ENCODE assay signal across 2 cellular contexts in genomic region chr13:24923305-24923640, GRCh38.
TF ChIP-seq lines count a peak whose summit lies in the region.

No MANE protein-coding gene starts in this region.

TF ChIP-seq in HCT116, 20 proteins besides CTCF, POLR2A, EP300 and RAD21:
- TF ChIP-seq REST (IDR thresholded peaks at IDR 0.05; ENCODE audit: low read depth) (no peak), ELF1 (IDR thresholded peaks at IDR 0.05; ENCODE audit: borderline replicate concordance, low read depth) (no peak), JUND (IDR thresholded peaks at IDR 0.05) (no peak), ZFX (IDR thresholded peaks at IDR 0.05) (no peak), MAX (IDR thresholded peaks at IDR 0.05) (no peak; the same call in 1 of the 2 replicates), ZNF274 (IDR thresholded peaks at IDR 0.05; ENCODE audit: low read depth, low read length) (no peak), CBX3 (IDR thresholded peaks at IDR 0.05; ENCODE audit: low read depth) (no peak), CEBPB (IDR thresholded peaks at IDR 0.05; ENCODE audit: low read depth) (no peak), YY1 (IDR thresholded peaks at IDR 0.05; ENCODE audit: extremely low read depth, insufficient replicate concordance, low read depth, low read length) (no peak), POLR2AphosphoS5 (IDR thresholded peaks at IDR 0.05; ENCODE audit: low read depth, low read length) (no peak)

TF ChIP-seq in GM12878, 131 proteins besides CTCF, POLR2A, EP300 and RAD21 (continued from another document and continues in another):
- peak in 1 of 2 experiments; percentile 38; a peak in 1 of 4 replicates for TF ChIP-seq CEBPB (IDR thresholded peaks at IDR 0.05; ENCODE audit: borderline replicate concordance in 1 of 2, low read depth in 2 of 2, low read length in 2 of 2)
- TF ChIP-seq MYB (IDR thresholded peaks at IDR 0.05; ENCODE audit: borderline replicate concordance, low read depth, low read length), result no peak
- no peak for TF ChIP-seq EED (IDR thresholded peaks at IDR 0.05; ENCODE audit: low read depth)
- TF ChIP-seq ZBTB40 (IDR thresholded peaks at IDR 0.05; ENCODE audit: borderline replicate concordance), result no peak
- TF ChIP-seq IRF4 (IDR thresholded peaks at IDR 0.05; ENCODE audit: low read depth, low read length), result no peak
- TF ChIP-seq TBL1XR1 (IDR thresholded peaks at IDR 0.05; ENCODE audit: low read depth, low read length), result peak; percentile 56; the same call in 1 of the 2 replicates
- 0 out of 2 replicates have a peak, but pooled peaks have one; percentile 71 for TF ChIP-seq MTA3 (IDR thresholded peaks at IDR 0.05; ENCODE audit: borderline replicate concordance, low read length)
- no peak for TF ChIP-seq PAX5 (IDR thresholded peaks at IDR 0.05; ENCODE audit: borderline replicate concordance, low read depth, low read length)
- peak; percentile 28 to 47; a peak in 2 of 4 replicates for TF ChIP-seq IKZF2 (IDR thresholded peaks at IDR 0.05)
- peak; percentile 99 for TF ChIP-seq MEF2A (IDR thresholded peaks at IDR 0.05; ENCODE audit: insufficient read depth, low read depth, low read length)
- peak; percentile 73; the same call in 1 of the 2 replicates for TF ChIP-seq STAT3 (IDR thresholded peaks at IDR 0.05; ENCODE audit: low read depth, low read length)
- TF ChIP-seq BHLHE40 (IDR thresholded peaks at IDR 0.05; ENCODE audit: borderline replicate concordance in 1 of 2, low read depth in 2 of 2, low read length in 1 of 2), result peak in 1 of 2 experiments; percentile 47; a peak in 1 of 4 replicates
- peak; percentile 41; the same call in 1 of the 2 replicates for TF ChIP-seq RELB (IDR thresholded peaks at IDR 0.05; ENCODE audit: low read depth)
- no peak; the same call in 1 of the 2 replicates for TF ChIP-seq ZNF384 (IDR thresholded peaks at IDR 0.05; ENCODE audit: borderline replicate concordance, low read depth, low read length)
- TF ChIP-seq MXI1 (IDR thresholded peaks at IDR 0.05; ENCODE audit: low read depth, low read length), result peak; percentile 42; the same call in 1 of the 2 replicates
- TF ChIP-seq MAX (IDR thresholded peaks at IDR 0.05; ENCODE audit: low read depth, low read length), result no peak
- TF ChIP-seq IRF3 (IDR thresholded peaks at IDR 0.05), result no peak
- no peak for TF ChIP-seq SP1 (IDR thresholded peaks at IDR 0.05; ENCODE audit: low read depth, low read length)
- peak; percentile 85 for TF ChIP-seq ZBED1 (IDR thresholded peaks at IDR 0.05; ENCODE audit: borderline replicate concordance)
- TF ChIP-seq SMAD1 (IDR thresholded peaks at IDR 0.05; ENCODE audit: low read depth, partially characterized antibody), result peak; percentile 11
- no peak for TF ChIP-seq REST (IDR thresholded peaks at IDR 0.05; ENCODE audit: low read depth, low read length)
- no peak for TF ChIP-seq JUND (IDR thresholded peaks at IDR 0.05; ENCODE audit: low read depth, low read length)
- TF ChIP-seq ATF2 (IDR thresholded peaks at IDR 0.05; ENCODE audit: low read length), result peak; percentile 84
- TF ChIP-seq GABPA (IDR thresholded peaks at IDR 0.05; ENCODE audit: low read depth), result no peak; the same call in 1 of the 2 replicates
- TF ChIP-seq SKIL (IDR thresholded peaks at IDR 0.05; ENCODE audit: low read depth, poor library complexity, severe bottlenecking), result peak; percentile 78
- 0 out of 2 replicates have a peak, but pooled peaks have one; percentile 22 for TF ChIP-seq NBN (IDR thresholded peaks at IDR 0.05)
- no peak for TF ChIP-seq DPF2 (IDR thresholded peaks at IDR 0.05)
- TF ChIP-seq FOXM1 (IDR thresholded peaks at IDR 0.05; ENCODE audit: low read depth, low read length), result peak; percentile 79; the same call in 1 of the 2 replicates
- 0 out of 2 replicates have a peak, but pooled peaks have one; percentile 28 for TF ChIP-seq RCOR1 (conservative IDR thresholded peaks at IDR 0.05; ENCODE audit: low read depth, low read length)
- TF ChIP-seq BCL11A (IDR thresholded peaks at IDR 0.05; ENCODE audit: low read depth, low read length), result 0 out of 2 replicates have a peak, but pooled peaks have one; percentile 29
- TF ChIP-seq USF1 (IDR thresholded peaks at IDR 0.05; ENCODE audit: borderline replicate concordance, extremely low read length, insufficient read depth, low read depth, low read length), result no peak
- peak; percentile 44; the same call in 1 of the 2 replicates for TF ChIP-seq MTA2 (IDR thresholded peaks at IDR 0.05; ENCODE audit: low read depth)
- TF ChIP-seq SMARCA5 (IDR thresholded peaks at IDR 0.05), result peak; percentile 2; the same call in 1 of the 2 replicates
- no peak for TF ChIP-seq ZBTB4 (CRISPR knock-in tag; IDR thresholded peaks at IDR 0.05)
